In genomic region chr1:11684070-11684469, GRCh38 we compare ENCODE assay signal across 20 cellular contexts. TPM values are rescaled to one million over a fixed set of nuclear protein-coding genes. Genes with fewer than 3 reads are reported as not detected.
"Had no signal": no experiment of that assay in that cellular context is flagged by ENCODE, and none has a peak within 500 bp of the region (broad histone marks: within the 10 kb centered on the region; RNA-seq: fewer than 3 reads in every experiment).

No MANE protein-coding gene starts in this region.

- ATAC-seq: activated CD4-positive, alpha-beta T cell treated with anti-CD3 and anti-CD28 coated beads for 36 hours; activated CD8-positive, alpha-beta memory T cell treated with anti-CD3 and anti-CD28 coated beads, Interleukin-2, amount 10 ng/mL, durations not matched to agents 7 days and 5 days; gastroesophageal sphincter; heart right ventricle; left cardiac atrium; right lobe of liver had no signal

- H3K9me3 ChIP-seq: gastroesophageal sphincter, heart right ventricle, ovary, right lobe of liver, suprapubic skin had no signal

- DNase-seq: activated CD4-positive, alpha-beta memory T cell treated with anti-CD3 and anti-CD28 coated beads for 36 hours; activated CD4-positive, alpha-beta T cell treated with anti-CD3 and anti-CD28 coated beads for 36 hours; activated CD8-positive, alpha-beta memory T cell treated with anti-CD3 and anti-CD28 coated beads, Interleukin-2, amount 10 ng/mL, durations not matched to agents 7 days and 5 days; activated effector memory CD4-positive, alpha-beta T cell treated with Interleukin-2 at 50 U/mL for 16 hours; activated naive CD4-positive, alpha-beta T cell treated with anti-CD3 and anti-CD28 coated beads, Interleukin-2, amount 50 U/mL, for 16 hours; activated T-cell treated with anti-CD3 and anti-CD28 coated beads, Interleukin-2, amount 50 U/mL, for 24 hours; dorsolateral prefrontal cortex; erythroblast; heart right ventricle; left cardiac atrium; midbrain; ovary; right lobe of liver; WERI-Rb-1 had no signal

- H3K27ac ChIP-seq: cardiac muscle cell, dorsolateral prefrontal cortex, gastroesophageal sphincter, heart right ventricle, ovary, right lobe of liver, suprapubic skin, WERI-Rb-1 had no signal

- H3K27me3 ChIP-seq: cardiac muscle cell, ovary, right lobe of liver had no signal

- H3K4me3 ChIP-seq: cardiac muscle cell, dorsolateral prefrontal cortex, gastroesophageal sphincter, heart right ventricle, lung, ovary, right lobe of liver, smooth muscle cell, suprapubic skin had no signal

- H3K36me3 ChIP-seq: cardiac muscle cell, gastroesophageal sphincter, heart right ventricle, ovary, right lobe of liver, suprapubic skin had no signal

RNA-seq across cellular contexts. Expression of gene DRAXIN, which starts 7.4 kb away (rescaled TPM):
- total RNA-seq: right lobe of liver had no signal

RNA-seq across cellular contexts. Expression of gene FBXO2, which starts 29.8 kb away (rescaled TPM):
- total RNA-seq: myocyte had no signal
